23 cellular contexts compared by ENCODE assay signal in the genomic region with DNA sequence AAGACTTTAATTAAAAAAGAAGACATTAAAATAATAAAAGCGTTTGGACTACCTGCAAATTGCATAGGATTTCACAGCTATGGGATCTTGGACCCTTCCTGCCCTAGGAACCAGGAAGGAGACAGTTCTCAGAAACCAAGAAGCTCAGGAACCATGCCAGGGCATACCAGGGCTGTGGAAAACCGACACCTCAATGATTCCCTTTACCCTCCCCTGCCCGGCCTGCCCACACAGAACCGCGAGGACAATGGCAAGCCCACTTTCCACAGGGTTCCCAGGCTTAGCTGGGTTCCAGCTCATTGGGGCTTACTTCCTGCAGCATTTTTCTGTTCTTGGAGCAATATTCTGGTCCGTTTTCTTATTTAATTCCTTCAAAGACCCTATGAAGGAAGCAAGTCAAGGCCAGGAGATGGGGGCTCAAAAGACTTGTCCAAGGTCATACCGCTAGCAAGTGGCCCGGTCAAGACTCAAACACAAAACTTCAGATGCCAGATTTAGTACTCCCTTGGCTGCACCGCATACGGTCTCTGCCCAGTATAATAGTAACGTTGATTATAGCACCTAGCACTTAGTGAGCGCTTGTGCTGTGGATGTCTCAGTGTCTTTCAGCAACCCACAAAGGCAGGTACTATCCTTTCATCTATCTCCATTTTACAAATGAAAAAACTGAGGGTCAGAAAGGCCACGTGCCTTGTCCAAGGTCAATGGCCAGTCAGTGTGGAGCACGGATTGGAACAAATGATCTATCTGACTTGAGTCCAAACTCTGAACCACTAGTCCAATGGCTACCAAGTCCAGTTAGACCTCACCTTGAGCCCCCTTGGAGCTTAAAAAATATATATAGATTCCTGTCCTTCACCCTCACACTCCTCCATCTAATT. TPM values are rescaled to one million over a fixed set of nuclear protein-coding genes. Genes with fewer than 3 reads are reported as not detected.
"Had no signal": no experiment of that assay in that cellular context is flagged by ENCODE, and none has a peak within 500 bp of the region (broad histone marks: within the 10 kb centered on the region; RNA-seq: fewer than 3 reads in every experiment).

No MANE protein-coding gene starts in this region.

- H3K9me3 ChIP-seq: body of pancreas, colonic mucosa, gastrocnemius medialis, heart right ventricle, neutrophil, right atrium auricular region, upper lobe of left lung had no signal

- ATAC-seq: activated CD8-positive, alpha-beta T cell treated with anti-CD3 and anti-CD28 coated beads, Interleukin-2, amount 10 ng/mL, durations not matched to agents 7 days and 5 days; body of pancreas; gastrocnemius medialis; heart right ventricle; left lobe of liver; naive thymus-derived CD4-positive, alpha-beta T cell; T-helper 17 cell had no signal

- H3K4me3 Mint-ChIP-seq: activated CD8-positive, alpha-beta T cell treated with anti-CD3 and anti-CD28 coated beads, Interleukin-2, amount 10 ng/mL, durations not matched to agents 7 days and 5 days; activated naive CD8-positive, alpha-beta T cell; naive thymus-derived CD4-positive, alpha-beta T cell; T-helper 17 cell had no signal

- H3K27ac ChIP-seq: body of pancreas, colonic mucosa, gastrocnemius medialis, heart right ventricle, neutrophil, right atrium auricular region, upper lobe of left lung had no signal

- H3K27ac Mint-ChIP-seq: activated CD8-positive, alpha-beta T cell treated with anti-CD3 and anti-CD28 coated beads, Interleukin-2, amount 10 ng/mL, durations not matched to agents 7 days and 5 days; activated naive CD8-positive, alpha-beta T cell; naive thymus-derived CD4-positive, alpha-beta T cell; T-helper 17 cell had no signal

- DNase-seq: activated CD4-positive, alpha-beta T cell treated with anti-CD3 and anti-CD28 coated beads for 4 hours; activated CD8-positive, alpha-beta T cell treated with anti-CD3 and anti-CD28 coated beads, Interleukin-2, amount 10 ng/mL, durations not matched to agents 7 days and 5 days; activated gamma-delta T cell treated with Interleukin-2 at 50 U/mL for 16 hours; amniotic stem cell; body of pancreas; central memory CD4-positive, alpha-beta T cell; colonic mucosa; gastrocnemius medialis; heart right ventricle; naive thymus-derived CD4-positive, alpha-beta T cell; small intestine; stimulated activated CD4-positive, alpha-beta T cell treated with anti-CD3 and anti-CD28 coated beads, Interleukin-4, amount 100 ng/mL, for 4 hours; stimulated activated CD8-positive, alpha-beta memory T cell treated with anti-CD3 and anti-CD28 coated beads, Interleukin-4, amount 100 ng/mL, for 48 hours; stimulated activated naive CD4-positive, alpha-beta T cell treated with Interleukin-2 at 50 U/mL for 16 hours; T-helper 17 cell; upper lobe of left lung had no signal

- H3K36me3 ChIP-seq: colonic mucosa, gastrocnemius medialis, heart right ventricle, neutrophil, right atrium auricular region, upper lobe of left lung had no signal

- H3K27me3 ChIP-seq: body of pancreas, colonic mucosa, gastrocnemius medialis, neutrophil, right atrium auricular region, upper lobe of left lung had no signal

- H3K27me3 Mint-ChIP-seq: activated naive CD8-positive, alpha-beta T cell had no signal

- H3K4me1 Mint-ChIP-seq: T-helper 17 cell had no signal

- H3K9me3 Mint-ChIP-seq: naive thymus-derived CD4-positive, alpha-beta T cell had no signal

- H3K36me3 Mint-ChIP-seq: activated naive CD8-positive, alpha-beta T cell; naive thymus-derived CD4-positive, alpha-beta T cell had no signal

- H3K4me1 ChIP-seq: body of pancreas, colonic mucosa, right atrium auricular region, upper lobe of left lung had no signal

- FAIRE-seq: endometrium, small intestine had no signal

- H3K4me3 ChIP-seq: body of pancreas, colonic mucosa, gastrocnemius medialis, heart right ventricle, right atrium auricular region, upper lobe of left lung had no signal

RNA-seq across cellular contexts. Expression of gene FAT2, which starts 6.8 kb away (rescaled TPM):
- total RNA-seq: activated CD8-positive, alpha-beta T cell treated with anti-CD3 and anti-CD28 coated beads, Interleukin-2, amount 10 ng/mL, durations not matched to agents 7 days and 5 days; body of pancreas; colonic mucosa; gastrocnemius medialis; left lobe of liver; lung microvascular endothelial cell; mononuclear cell; naive thymus-derived CD4-positive, alpha-beta T cell; right atrium auricular region; T-helper 17 cell had no signal
- polyA plus RNA-seq: naive thymus-derived CD4-positive, alpha-beta T cell had no signal
